8 cellular contexts compared by ENCODE assay signal in genomic region chr3:158109804-158110657, GRCh38. TPM values are rescaled to one million over a fixed set of nuclear protein-coding genes. Genes with fewer than 3 reads are reported as not detected.
DNase-seq lines count a peak whose midpoint lies in the region; ATAC-seq and TF ChIP-seq lines count a peak whose summit lies in the region.

RSRC1 (plus strand) TSS chr3:158110089; CDS start chr3:158122105, 12,016 bp downstream.

- H3K27ac ChIP-seq in Peyer's patch = peak within 1 kb of the TSS; percentile 61 to 78 (median 70)
- H3K27ac ChIP-seq in esophagus squamous epithelium = peak within 1 kb of the TSS; percentile 85 to 90 (median 86)

- peaks cover 47 to 60% (median 49%) of the 10 kb centered on the region in 3 donors for H3K4me1 Mint-ChIP-seq in naive B cell
- H3K4me1 Mint-ChIP-seq in stimulated activated effector memory CD8-positive, alpha-beta T cell treated with anti-CD3 and anti-CD28 coated beads, Interleukin-12 subunit alpha, Interleukin-12 subunit beta, amount 100 ng/mL, for 72 hours = peaks cover 64% of the 10 kb centered on the region

- no peak for TF ChIP-seq CTCF in Peyer's patch (IDR thresholded peaks at IDR 0.05)
- no peak for TF ChIP-seq CTCF in esophagus squamous epithelium (IDR thresholded peaks at IDR 0.05)

- H3K4me1 ChIP-seq in Peyer's patch (peaks cover 0 to 34% (median 10%) of the 10 kb centered on the region in 4 donors), esophagus squamous epithelium (peaks cover 23 to 52% (median 38%) of the 10 kb centered on the region in 3 donors)

- H3K9me3 ChIP-seq in Peyer's patch (no peaks in the 10 kb centered on the region), esophagus squamous epithelium (no peaks in the 10 kb centered on the region)

- H3K27ac Mint-ChIP-seq in naive B cell = peak within 1 kb of the TSS; percentile 81 to 99 (median 88)
- peak within 1 kb of the TSS; percentile 91 for H3K27ac Mint-ChIP-seq in stimulated activated effector memory CD8-positive, alpha-beta T cell treated with anti-CD3 and anti-CD28 coated beads, Interleukin-12 subunit alpha, Interleukin-12 subunit beta, amount 100 ng/mL, for 72 hours

- intact Hi-C loops in esophagus squamous epithelium (cut with DNase I) = no loop called here

- peak; percentile 80 for DNase-seq in DMS153 treated with DMSO at 0.1 percent for 48 hours (lab: John Stamatoyannopoulos, UW; ENCODE audit: unreplicated experiment)
- DNase-seq in KBM-7 = peak; percentile 91
- peak; percentile 77 to 92 (median 85) for DNase-seq in Peyer's patch
- peak; percentile 83 to 86 for DNase-seq in activated T-cell treated with anti-CD3 and anti-CD28 coated beads, Interleukin-2, amount 50 U/mL, for 48 hours
- DNase-seq in esophagus squamous epithelium (lab: John Stamatoyannopoulos, UW) = peak; percentile 38
- peak; percentile 73 for DNase-seq in naive B cell
- peak; percentile 61 to 85 for DNase-seq in stimulated activated effector memory CD8-positive, alpha-beta T cell treated with anti-CD3 and anti-CD28 coated beads, Interleukin-12 subunit alpha, Interleukin-12 subunit beta, amount 100 ng/mL, for 72 hours (ENCODE audit: low spot score in 2 of 2)

- 1% methylated on average over 22 to 27 of the region's 57 CpGs for WGBS in esophagus squamous epithelium, 2 donors

- in situ Hi-C loops in KBM-7 (cut with MboI; ENCODE audit: low pct_unique_long_range_greater_than_20kb, low sequenced_read_pairs) = no loop called here

- H3K36me3 ChIP-seq in Peyer's patch (no peaks in the 10 kb centered on the region), esophagus squamous epithelium (no peaks in the 10 kb centered on the region)

- peaks cover 0 to 38% of the 10 kb centered on the region in 2 donors for H3K27me3 ChIP-seq in Peyer's patch
- peaks cover 23 to 46% (median 32%) of the 10 kb centered on the region in 4 donors for H3K27me3 ChIP-seq in esophagus squamous epithelium

- peak within 1 kb of the TSS; percentile 91 to 99 (median 95) for H3K4me3 Mint-ChIP-seq in naive B cell
- peak within 1 kb of the TSS; percentile 98 for H3K4me3 Mint-ChIP-seq in stimulated activated effector memory CD8-positive, alpha-beta T cell treated with anti-CD3 and anti-CD28 coated beads, Interleukin-12 subunit alpha, Interleukin-12 subunit beta, amount 100 ng/mL, for 72 hours

- peaks cover 23 to 37% (median 27%) of the 10 kb centered on the region in 3 donors for H3K27me3 Mint-ChIP-seq in naive B cell

- H3K9me3 Mint-ChIP-seq in naive B cell = peaks cover 3 to 28% (median 16%) of the 10 kb centered on the region in 7 donors
- peaks cover 2% of the 10 kb centered on the region for H3K9me3 Mint-ChIP-seq in stimulated activated effector memory CD8-positive, alpha-beta T cell treated with anti-CD3 and anti-CD28 coated beads, Interleukin-12 subunit alpha, Interleukin-12 subunit beta, amount 100 ng/mL, for 72 hours

- peak within 1 kb of the TSS; percentile 63 to 90 (median 85) for H3K4me3 ChIP-seq in Peyer's patch
- peak within 1 kb of the TSS; percentile 82 to 98 (median 94) for H3K4me3 ChIP-seq in esophagus squamous epithelium

- H3K36me3 Mint-ChIP-seq in naive B cell = peaks cover 12 to 17% of the 10 kb centered on the region in 2 donors
- peaks cover 11% of the 10 kb centered on the region for H3K36me3 Mint-ChIP-seq in stimulated activated effector memory CD8-positive, alpha-beta T cell treated with anti-CD3 and anti-CD28 coated beads, Interleukin-12 subunit alpha, Interleukin-12 subunit beta, amount 100 ng/mL, for 72 hours

- TF ChIP-seq POLR2A in Peyer's patch (IDR thresholded peaks at IDR 0.05) = no peak
- peak in 1 of 4 donors; percentile 38 for TF ChIP-seq POLR2A in esophagus squamous epithelium (IDR thresholded peaks at IDR 0.05)

- ATAC-seq in GM21723 (IDR thresholded peaks at IDR 0.05; ENCODE audit: unreplicated experiment) (peak; percentile 85), naive B cell (ENCODE audit: low read depth in 2 of 2) (peak; percentile 82 to 84)
- ATAC-seq in stimulated activated effector memory CD8-positive, alpha-beta T cell treated with anti-CD3 and anti-CD28 coated beads, Interleukin-12 subunit alpha, Interleukin-12 subunit beta, amount 100 ng/mL, for 72 hours = peak; percentile 90

RNA-seq across cellular contexts. Expression of gene RSRC1, which starts in this region (rescaled TPM):
- 100 to 1,000 TPM in 1 of 4 donors, 10 to 100 TPM in 3; 12.4 to 152 (median 29.4) TPM for total RNA-seq in Peyer's patch
- 10 to 100 TPM; 22.5 to 41.4 (median 32.9) TPM for total RNA-seq in esophagus squamous epithelium
- polyA plus RNA-seq in naive B cell (ENCODE audit: low read depth in 6 of 6) = 10 to 100 TPM; 36.5 to 50.2 (median 42.7) TPM

Comparison
In these comparisons a context has a peak if more than half of its experiments do, and no peak if none do; other contexts are left out.
1. Peak in every context shown above with its lines: DNase-seq, ATAC-seq, H3K4me3 ChIP-seq and H3K27ac ChIP-seq.
2. DNase-seq: peak in every context shown above with its lines; median percentile 91 in KBM-7; 85 in Peyer's patch; 84 in activated T-cell treated with anti-CD3 and anti-CD28 coated beads, Interleukin-2, amount 50 U/mL, for 48 hours; 80 in DMS153 treated with DMSO at 0.1 percent for 48 hours; 73 in naive B cell; 73 in stimulated activated effector memory CD8-positive, alpha-beta T cell treated with anti-CD3 and anti-CD28 coated beads, Interleukin-12 subunit alpha, Interleukin-12 subunit beta, amount 100 ng/mL, for 72 hours; 38 in esophagus squamous epithelium.